ENCODE assay signal across 17 cellular contexts in the genomic region with DNA sequence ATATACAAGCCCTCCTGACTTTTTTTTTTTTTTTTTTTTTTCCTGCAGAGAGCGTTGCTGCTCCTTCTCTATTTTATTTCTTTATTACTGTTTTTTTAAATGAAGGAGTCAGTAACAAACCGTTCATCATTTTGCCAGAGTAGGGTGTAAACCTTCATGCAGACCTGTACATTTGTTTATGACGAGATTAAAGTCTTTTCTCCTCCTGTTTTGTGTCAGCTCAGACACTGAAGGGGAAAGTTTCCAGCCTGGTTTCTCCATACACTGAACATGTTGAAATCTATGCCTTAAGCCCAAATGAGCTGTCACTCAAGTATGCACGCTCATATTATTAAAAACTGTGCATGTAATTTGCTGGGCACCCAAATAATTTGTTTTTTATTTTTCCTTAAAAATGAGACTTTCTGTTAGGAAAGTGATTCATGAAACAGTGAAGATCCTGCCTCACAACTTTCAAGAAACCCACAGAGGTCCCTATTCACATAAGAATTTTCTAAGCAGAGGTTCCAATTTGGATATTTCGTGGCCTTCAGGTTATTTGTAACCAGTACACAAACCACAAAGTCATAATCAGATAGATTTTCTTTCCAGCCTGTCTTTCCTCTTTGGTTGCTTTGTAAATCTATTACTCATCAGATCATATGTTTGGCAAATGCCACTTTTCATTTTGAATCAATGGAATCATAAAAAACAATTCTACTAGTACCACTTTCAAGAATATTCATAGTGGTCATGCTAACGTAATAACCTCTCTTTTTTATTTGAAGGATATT.
"Had no signal": no experiment of that assay in that cellular context is flagged by ENCODE, and none has a peak within 500 bp of the region (broad histone marks: within the 10 kb centered on the region; RNA-seq: fewer than 3 reads in every experiment).

No MANE protein-coding gene starts in this region.

- H3K27me3 ChIP-seq: esophagus muscularis mucosa, right lobe of liver, upper lobe of right lung had no signal

- H3K27ac Mint-ChIP-seq: activated naive CD8-positive, alpha-beta T cell; brain; nephron progenitor cell had no signal

- H3K36me3 Mint-ChIP-seq: brain had no signal

- H3K27ac ChIP-seq: esophagus muscularis mucosa, psoas muscle, right lobe of liver, SK-N-MC, thoracic aorta, upper lobe of right lung had no signal

- DNase-seq: cortex of kidney; effector CD4-positive, alpha-beta T cell; foreskin fibroblast; mesendoderm; nephron progenitor cell; psoas muscle; right lobe of liver; Right ventricle myocardium superior; T-helper 9 cell; upper lobe of right lung had no signal

- H3K27me3 Mint-ChIP-seq: activated naive CD8-positive, alpha-beta T cell; central memory CD8-positive, alpha-beta T cell had no signal

- H3K4me3 Mint-ChIP-seq: activated naive CD8-positive, alpha-beta T cell; brain; central memory CD8-positive, alpha-beta T cell; nephron progenitor cell had no signal

- H3K9me3 ChIP-seq: esophagus muscularis mucosa, psoas muscle, right lobe of liver, thoracic aorta, upper lobe of right lung had no signal

- ATAC-seq: psoas muscle, right lobe of liver, upper lobe of right lung had no signal

- H3K4me3 ChIP-seq: esophagus muscularis mucosa, psoas muscle, right lobe of liver, SK-N-MC, smooth muscle cell, thoracic aorta, upper lobe of right lung had no signal

- H3K4me2 ChIP-seq: smooth muscle cell had no signal

- H3K36me3 ChIP-seq: esophagus muscularis mucosa, right lobe of liver, thoracic aorta, upper lobe of right lung had no signal

- H3K4me1 ChIP-seq: psoas muscle, right lobe of liver, upper lobe of right lung had no signal

- H3K9me3 Mint-ChIP-seq: central memory CD8-positive, alpha-beta T cell had no signal
